ENCODE assay signal across 1 cellular context in genomic region chr2:219358170-219359075, GRCh38.
A peak's percentile ranks its signal among the peaks of the same experiment; 100 is the strongest.
TF ChIP-seq lines count a peak whose summit lies in the region.

No MANE protein-coding gene starts in this region.

TF ChIP-seq in K562, 482 proteins besides CTCF, POLR2A, EP300 and RAD21:
- TF ChIP-seq BRF1 (IDR thresholded peaks at IDR 0.05; ENCODE audit: borderline replicate concordance, extremely low read depth, insufficient read length) (no peak), NRF1 (conservative IDR thresholded peaks at IDR 0.05 in 1 of 2, IDR thresholded peaks at IDR 0.05 in 1 of 2) (0 out of 4 replicates have a peak, but pooled peaks of 1 of the 2 experiments have one; percentile 12), KLF13 (tag; IDR thresholded peaks at IDR 0.05; ENCODE audit: borderline replicate concordance, low read depth) (no peak), ZNF274 (IDR thresholded peaks at IDR 0.05; ENCODE audit: borderline replicate concordance, low read depth, low read length) (no peak), ZBTB1 (CRISPR knock-in tag; IDR thresholded peaks at IDR 0.05; ENCODE audit: borderline replicate concordance, low read depth) (peak; percentile 79), CHD7 (IDR thresholded peaks at IDR 0.05; ENCODE audit: low read depth, low read length) (no peak), FOXK2 (conservative IDR thresholded peaks at IDR 0.05 in 1 of 2, IDR thresholded peaks at IDR 0.05 in 1 of 2; ENCODE audit: low read depth in 2 of 2) (no peak), ARID1B (IDR thresholded peaks at IDR 0.05) (no peak), ZFX (CRISPR knock-in tag; IDR thresholded peaks at IDR 0.05) (no peak), ZNF263 (CRISPR knock-in tag; IDR thresholded peaks at IDR 0.05; ENCODE audit: borderline replicate concordance) (no peak), RFX7 (CRISPR knock-in tag; IDR thresholded peaks at IDR 0.05) (no peak), ILK (tag; IDR thresholded peaks at IDR 0.05; ENCODE audit: borderline replicate concordance, low read depth) (no peak), SETDB1 (IDR thresholded peaks at IDR 0.05; ENCODE audit: low read length) (no peak), ZBTB7A (IDR thresholded peaks at IDR 0.05; ENCODE audit: borderline replicate concordance, control insufficient read depth, low read depth, low read length) (peak; percentile 39; the same call in 1 of the 2 replicates), EZH2 (IDR thresholded peaks at IDR 0.05; ENCODE audit: borderline replicate concordance, low read depth, low read length) (no peak), MAFG (tag; conservative IDR thresholded peaks at IDR 0.05) (no peak), MEF2D (tag; conservative IDR thresholded peaks at IDR 0.05; ENCODE audit: low read depth) (no peak), KLF1 (tag; IDR thresholded peaks at IDR 0.05) (no peak), ZNF830 (CRISPR knock-in tag; IDR thresholded peaks at IDR 0.05) (no peak), POLR2AphosphoS5 (IDR thresholded peaks at IDR 0.05; ENCODE audit: control insufficient read depth, insufficient read depth, low read depth, low read length) (no peak), ZBTB17 (CRISPR knock-in tag; IDR thresholded peaks at IDR 0.05) (no peak), MYC (IDR thresholded peaks at IDR 0.05; ENCODE audit: low read depth, low read length) (no peak), MYC (CRISPR knock-in tag; IDR thresholded peaks at IDR 0.05; ENCODE audit: borderline replicate concordance, low read depth) (no peak), KDM2B (CRISPR knock-in tag; IDR thresholded peaks at IDR 0.05) (no peak), E2F1 (CRISPR knock-in tag; IDR thresholded peaks at IDR 0.05) (no peak)
- TF ChIP-seq, protein P1, sequence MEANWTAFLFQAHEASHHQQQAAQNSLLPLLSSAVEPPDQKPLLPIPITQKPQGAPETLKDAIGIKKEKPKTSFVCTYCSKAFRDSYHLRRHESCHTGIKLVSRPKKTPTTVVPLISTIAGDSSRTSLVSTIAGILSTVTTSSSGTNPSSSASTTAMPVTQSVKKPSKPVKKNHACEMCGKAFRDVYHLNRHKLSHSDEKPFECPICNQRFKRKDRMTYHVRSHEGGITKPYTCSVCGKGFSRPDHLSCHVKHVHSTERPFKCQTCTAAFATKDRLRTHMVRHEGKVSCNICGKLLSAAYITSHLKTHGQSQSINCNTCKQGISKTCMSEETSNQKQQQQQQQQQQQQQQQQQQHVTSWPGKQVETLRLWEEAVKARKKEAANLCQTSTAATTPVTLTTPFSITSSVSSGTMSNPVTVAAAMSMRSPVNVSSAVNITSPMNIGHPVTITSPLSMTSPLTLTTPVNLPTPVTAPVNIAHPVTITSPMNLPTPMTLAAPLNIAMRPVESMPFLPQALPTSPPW (CRISPR knock-in tag; IDR thresholded peaks at IDR 0.05), result 0 out of 2 replicates have a peak, but pooled peaks have one; percentile 19
